8 cellular contexts compared by ENCODE assay signal in genomic region chr12:52278931-52279682, GRCh38. TPM values are rescaled to one million over a fixed set of nuclear protein-coding genes. Genes with fewer than 3 reads are reported as not detected.
A peak's percentile ranks its signal among the peaks of the same experiment; 100 is the strongest.
DNase-seq lines count a peak whose midpoint lies in the region; ATAC-seq and TF ChIP-seq lines count a peak whose summit lies in the region.

No MANE protein-coding gene starts in this region.

- H3K9ac ChIP-seq in NT2/D1 (ENCODE audit: insufficient read length, low read depth): peak overlapping the region; percentile 28

- H3K27me3 ChIP-seq in NT2/D1 (ENCODE audit: insufficient read depth, insufficient read length) (peaks cover 16% of the 10 kb centered on the region), esophagus muscularis mucosa (no peaks in the 10 kb centered on the region)

- TF ChIP-seq EP300 in esophagus muscularis mucosa (IDR thresholded peaks at IDR 0.05): no peak

- ATAC-seq in HG03196 (IDR thresholded peaks at IDR 0.05; ENCODE audit: unreplicated experiment): peak; percentile 58

- TF ChIP-seq CTCF in esophagus muscularis mucosa (IDR thresholded peaks at IDR 0.05): peak; percentile 94 to 97 (median 95)

- DNase-seq in NCI-H1105 treated with DMSO at 0.1 percent for 48 hours (lab: John Stamatoyannopoulos, UW) (peak; percentile 41), NCI-H1105 (lab: John Stamatoyannopoulos, UW) (no peak), NT2/D1 (ENCODE audit: low read depth, low spot score) (peak; percentile 54), activated T-cell treated with anti-CD3 and anti-CD28 coated beads for 24 hours (ENCODE audit: low read depth) (peak; percentile 66), esophagus muscularis mucosa (ENCODE audit: extremely low spot score) (peak; percentile 95), myocyte (ENCODE audit: low read depth) (peak; percentile 74)
- DNase-seq in stimulated activated CD8-positive, alpha-beta memory T cell treated with anti-CD3 and anti-CD28 coated beads, Interleukin-7, amount 100 ng/mL, for 1 hour (ENCODE audit: low read depth in 2 of 2): peak; percentile 34 to 55

- H3K27ac ChIP-seq in esophagus muscularis mucosa (replicated peaks in 1 of 4): peak overlapping the region; percentile 86 to 92 (median 90)

- no peak for TF ChIP-seq POLR2A in esophagus muscularis mucosa (IDR thresholded peaks at IDR 0.05; ENCODE audit: low read depth)

- H3K4me3 ChIP-seq in NT2/D1 (ENCODE audit: insufficient read length, low read depth): no peak overlapping the region
- H3K4me3 ChIP-seq in esophagus muscularis mucosa: peak overlapping the region; percentile 38 to 54 (median 47)

- H3K4me1 ChIP-seq in NT2/D1 (ENCODE audit: insufficient read depth, insufficient read length) (peaks cover 6% of the 10 kb centered on the region), esophagus muscularis mucosa (peaks cover 29 to 42% (median 37%) of the 10 kb centered on the region in 4 donors)

- WGBS in esophagus muscularis mucosa: 55% methylated on average over 12 of the region's 28 CpGs

- H3K9me3 ChIP-seq in NT2/D1 (ENCODE audit: insufficient read depth, low read length): no peaks in the 10 kb centered on the region
- H3K9me3 ChIP-seq in esophagus muscularis mucosa: no peaks in the 10 kb centered on the region

- intact Hi-C loops in esophagus muscularis mucosa (cut with DNase I): loop anchor here (5.0 kb wide), 2 partner anchors 57 to 122 kb away; no protein-coding TSS in a partner anchor

- H3K36me3 ChIP-seq in NT2/D1 (ENCODE audit: insufficient read depth, insufficient read length, low read length) (no peaks in the 10 kb centered on the region), esophagus muscularis mucosa (no peaks in the 10 kb centered on the region)

RNA-seq across cellular contexts. Expression of gene KRT86, which starts 4.7 kb away (rescaled TPM):
- total RNA-seq in esophagus muscularis mucosa: under 1 TPM in 2 of 4 donors, not detected in 2; 0.29 to 0.33 TPM
- total RNA-seq in myocyte: 5.2 and 20.9 TPM in 2 replicates
- 5.4 TPM for polyA plus RNA-seq in myocyte (2012)

RNA-seq across cellular contexts. Expression of gene KRT81, which starts 12.2 kb away (rescaled TPM):
- total RNA-seq in esophagus muscularis mucosa: under 1 TPM in 2 of 4 donors, not detected in 2; 0.19 to 0.42 TPM
- 0.08 TPM in 1 of 2 replicates, not detected in the other for total RNA-seq in myocyte
- polyA plus RNA-seq in myocyte (2012): 0.58 TPM

RNA-seq across cellular contexts. Expression of gene KRT83, which starts 42.1 kb away (rescaled TPM):
- total RNA-seq in esophagus muscularis mucosa (not detected), myocyte (not detected in 2 replicates)
- polyA plus RNA-seq in myocyte (2012): not detected

RNA-seq across cellular contexts. Expression of gene KRT7, which starts 46.1 kb away (rescaled TPM):
- total RNA-seq in esophagus muscularis mucosa: 1 to 10 TPM in 3 of 4 donors, under 1 TPM in 1; 0.83 to 8.4 (median 4.5) TPM
- total RNA-seq in myocyte: 3.1 and 6.6 TPM in 2 replicates
- 13.9 TPM for polyA plus RNA-seq in myocyte (2012)
